ENCODE assay signal across 23 cellular contexts in genomic region chr15:77221708-77222107, GRCh38.
DNase-seq lines count a peak whose midpoint lies in the region; TF ChIP-seq lines count a peak whose summit lies in the region.
"Had no signal": no experiment of that assay in that cellular context is flagged by ENCODE, and none has a peak within 500 bp of the region (broad histone marks: within the 10 kb centered on the region; RNA-seq: fewer than 3 reads in every experiment).

No MANE protein-coding gene starts in this region.

- no peaks in the 10 kb centered on the region for H4K20me1 ChIP-seq in neural progenitor cell (ENCODE audit: low read depth)
- H4K20me1 ChIP-seq: BLaER1 had no signal

- H3K4me2 ChIP-seq in neural progenitor cell = peak overlapping the region; percentile 65
- H3K4me2 ChIP-seq: BLaER1 had no signal

- H3K27ac ChIP-seq in neural progenitor cell = no peak overlapping the region
- H3K27ac ChIP-seq: BLaER1 had no signal

- H3K9ac ChIP-seq in neural progenitor cell = no peak overlapping the region
- H3K9ac ChIP-seq: BLaER1 had no signal

- no peaks in the 10 kb centered on the region for H3K27me3 Mint-ChIP-seq in neural progenitor cell (ENCODE audit: insufficient read depth, low read depth)
- H3K27me3 Mint-ChIP-seq: CD4-positive, alpha-beta memory T cell; CD4-positive, CD25-positive, alpha-beta regulatory T cell; CD8-positive, alpha-beta memory T cell had no signal

- no peak overlapping the region for H2AFZ ChIP-seq in neural progenitor cell (replicated peaks)

- no peaks in the 10 kb centered on the region for H3K27me3 ChIP-seq in neural progenitor cell
- H3K27me3 ChIP-seq: BLaER1 had no signal

- TF ChIP-seq CTCF in fibroblast of the aortic adventitia (IDR thresholded peaks at IDR 0.05; ENCODE audit: insufficient read depth, low read length) = no peak
- no peak for TF ChIP-seq CTCF in neural progenitor cell (IDR thresholded peaks at IDR 0.05)

- no peaks in the 10 kb centered on the region for H3K36me3 ChIP-seq in neural progenitor cell
- H3K36me3 ChIP-seq: BE2C, BLaER1 had no signal

- DNase-seq in fibroblast of the aortic adventitia (ENCODE audit: low read depth) = peak; percentile 42
- DNase-seq in neural progenitor cell (ENCODE audit: low spot score) = no peak
- no peak for DNase-seq in NCI-H526 (lab: John Stamatoyannopoulos, UW)
- no peak for DNase-seq in GM19238 (ENCODE audit: insufficient read length, low spot score)
- DNase-seq in NCI-H2196 treated with DMSO at 0.1 percent for 48 hours (lab: John Stamatoyannopoulos, UW; ENCODE audit: unreplicated experiment) = no peak
- DNase-seq: 8988T; ACHN; BE2C; C1 segment of cervical spinal cord; CD4-positive, alpha-beta memory T cell; CD4-positive, CD25-positive, alpha-beta regulatory T cell; CD8-positive, alpha-beta memory T cell; COR-L47; DMS 273 treated with DMSO at 0.1 percent for 48 hours; DMS153; DMS53; DMS79; DND-41; EL; GDM1 had no signal

- peaks cover under 1% of the 10 kb centered on the region for H3K36me3 Mint-ChIP-seq in neural progenitor cell
- H3K36me3 Mint-ChIP-seq: CD4-positive, alpha-beta memory T cell; CD4-positive, CD25-positive, alpha-beta regulatory T cell had no signal

- no peaks in the 10 kb centered on the region for H3K9me3 ChIP-seq in neural progenitor cell (ENCODE audit: low read depth)
- H3K9me3 ChIP-seq: BE2C, BLaER1 had no signal

- peaks cover 33% of the 10 kb centered on the region for H3K4me1 Mint-ChIP-seq in neural progenitor cell

- H3K4me3 ChIP-seq in fibroblast of the aortic adventitia (ENCODE audit: low read depth, low read length) = no peak overlapping the region
- H3K4me3 ChIP-seq in neural progenitor cell = no peak overlapping the region
- H3K4me3 ChIP-seq: BLaER1, GM12878 had no signal

- H3F3A ChIP-seq in neural progenitor cell (ENCODE audit: low read depth) = peaks cover 26% of the 10 kb centered on the region

- no peaks in the 10 kb centered on the region for H3K9me3 Mint-ChIP-seq in neural progenitor cell
- H3K9me3 Mint-ChIP-seq: CD14-positive monocyte; CD4-positive, alpha-beta memory T cell; CD8-positive, alpha-beta memory T cell had no signal

- H3K79me2 ChIP-seq in neural progenitor cell (ENCODE audit: low read depth) = no peaks in the 10 kb centered on the region

- H3K27ac Mint-ChIP-seq in neural progenitor cell = no peak overlapping the region
- H3K27ac Mint-ChIP-seq: CD14-positive monocyte; CD4-positive, alpha-beta memory T cell; CD4-positive, CD25-positive, alpha-beta regulatory T cell had no signal

- peaks cover 48% of the 10 kb centered on the region for H3K4me1 ChIP-seq in neural progenitor cell

- H3K4me3 Mint-ChIP-seq in neural progenitor cell = no peak overlapping the region
- H3K4me3 Mint-ChIP-seq: CD14-positive monocyte; CD4-positive, alpha-beta memory T cell; CD4-positive, CD25-positive, alpha-beta regulatory T cell; CD8-positive, alpha-beta memory T cell had no signal
